ENCODE assay signal across 7 cellular contexts in the genomic region with DNA sequence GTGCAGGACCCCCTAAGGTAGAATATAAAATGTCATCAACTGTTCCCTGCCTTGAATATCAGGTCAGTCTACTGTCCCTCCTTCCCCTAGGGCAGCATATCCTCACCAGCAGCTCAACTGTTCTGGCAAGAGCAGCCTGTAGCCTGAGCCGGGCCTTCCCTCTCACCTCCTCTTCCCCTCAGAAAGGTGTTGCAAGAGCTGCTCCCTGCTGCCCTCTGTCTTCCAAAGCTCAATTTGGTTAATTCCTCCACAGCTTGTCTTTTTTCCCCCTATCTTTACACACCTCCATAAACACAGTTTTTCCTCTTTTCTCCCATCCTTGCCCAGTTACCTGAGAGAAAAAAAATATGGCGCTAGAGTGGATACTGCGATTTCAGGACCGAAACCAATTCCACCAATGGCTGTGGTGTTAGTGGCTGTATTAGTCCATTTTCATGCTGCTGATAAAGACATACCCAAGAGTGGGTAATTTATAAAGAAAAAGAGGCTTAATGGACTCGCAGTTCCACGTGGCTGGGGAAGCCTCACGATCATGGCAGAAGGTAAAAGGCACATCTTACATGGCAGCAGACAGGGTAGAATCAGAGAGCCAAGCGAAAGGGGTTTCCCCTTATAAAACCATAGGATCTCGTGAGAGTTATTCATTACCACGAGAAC.
A peak's percentile ranks its signal among the peaks of the same experiment; 100 is the strongest.
DNase-seq lines count a peak whose midpoint lies in the region; ATAC-seq and TF ChIP-seq lines count a peak whose summit lies in the region.

No MANE protein-coding gene starts in this region.

- intact Hi-C loops in adrenal gland (cut with DNase I) = loop anchor here in 1 of 2 donors (5.0 kb wide), 1 partner anchor 371 kb away; no protein-coding TSS in a partner anchor

- H3K9me2 ChIP-seq in OCI-LY1 (ENCODE audit: low read depth, low read length) = no peaks in the 10 kb centered on the region

- H4K20me1 ChIP-seq in OCI-LY1 (ENCODE audit: insufficient read depth, low read length) = no peaks in the 10 kb centered on the region

- H3K27ac ChIP-seq in OCI-LY1 (ENCODE audit: low read depth, low read length, poor library complexity, severe bottlenecking) (no peak overlapping the region), adrenal gland (no peak overlapping the region)

- peak; percentile 17 for ATAC-seq in GM19468 (IDR thresholded peaks at IDR 0.05; ENCODE audit: extremely low read depth, unreplicated experiment)
- ATAC-seq in HG03469 (IDR thresholded peaks at IDR 0.05; ENCODE audit: unreplicated experiment) = peak; percentile 90

- H2AFZ ChIP-seq in OCI-LY1 (ENCODE audit: low read length) = no peak overlapping the region

- peak; percentile 62 for TF ChIP-seq CTCF in OCI-LY1 (IDR thresholded peaks at IDR 0.05; ENCODE audit: low read length)
- peak; percentile 62 to 87 (median 73) for TF ChIP-seq CTCF in adrenal gland (IDR thresholded peaks at IDR 0.05)

- no peak overlapping the region for H3K4me3 ChIP-seq in OCI-LY1 (ENCODE audit: low read depth, low read length, poor library complexity, severe bottlenecking)
- no peak overlapping the region for H3K4me3 ChIP-seq in adrenal gland

- no peaks in the 10 kb centered on the region for H3K79me2 ChIP-seq in OCI-LY1 (ENCODE audit: insufficient read depth, low read length)

- H3K9ac ChIP-seq in OCI-LY1 (ENCODE audit: low read length) = no peak overlapping the region

- H3K27me3 ChIP-seq in OCI-LY1 (ENCODE audit: insufficient read depth, low read length) (no peaks in the 10 kb centered on the region), adrenal gland (no peaks in the 10 kb centered on the region)

- no peaks in the 10 kb centered on the region for H3K9me3 ChIP-seq in OCI-LY1 (ENCODE audit: low read length)
- no peaks in the 10 kb centered on the region for H3K9me3 ChIP-seq in adrenal gland (replicated peaks in 1 of 3)

- H3K4me1 ChIP-seq in OCI-LY1 (ENCODE audit: insufficient read depth, low read length, severe bottlenecking) (no peaks in the 10 kb centered on the region), adrenal gland (replicated peaks in 1 of 2) (peaks cover 13 to 15% of the 10 kb centered on the region in 2 donors)

- no peak for TF ChIP-seq POLR2A in adrenal gland (IDR thresholded peaks at IDR 0.05)

- H3K4me2 ChIP-seq in OCI-LY1 (ENCODE audit: low read length) = no peak overlapping the region

- no peaks in the 10 kb centered on the region for H3F3A ChIP-seq in OCI-LY1 (ENCODE audit: insufficient read depth, low read length)

- H3K36me3 ChIP-seq in OCI-LY1 (ENCODE audit: insufficient read depth, low read length) (no peaks in the 10 kb centered on the region), adrenal gland (replicated peaks in 1 of 2) (no peaks in the 10 kb centered on the region)

- peak; percentile 25 for DNase-seq in GDM1 (lab: John Stamatoyannopoulos, UW)
- peak; percentile 43 to 78 (median 76) for DNase-seq in adrenal gland
- peak; percentile 87 for DNase-seq in iPS-NIHi7 (ENCODE audit: extremely low spot score)
- DNase-seq in stimulated activated CD8-positive, alpha-beta memory T cell treated with anti-CD3 and anti-CD28 coated beads, Interleukin-4, amount 100 ng/mL, for 48 hours = peak; percentile 55

- WGBS in adrenal gland, 4 donors = 72 to 81% (median 76%) methylated on average over 10 of the region's 10 CpGs

Comparison
In these comparisons a context has a peak if more than half of its experiments do, and no peak if none do; other contexts are left out.
1. DNase-seq: peak in every context shown above with its lines; median percentile 87 in iPS-NIHi7; 76 in adrenal gland; 55 in stimulated activated CD8-positive, alpha-beta memory T cell treated with anti-CD3 and anti-CD28 coated beads, Interleukin-4, amount 100 ng/mL, for 48 hours; 25 in GDM1.